8 cellular contexts compared by ENCODE assay signal in genomic region chr2:130355578-130356431, GRCh38. TPM values are rescaled to one million over a fixed set of nuclear protein-coding genes. Genes with fewer than 3 reads are reported as not detected.
DNase-seq lines count a peak whose midpoint lies in the region; ATAC-seq and TF ChIP-seq lines count a peak whose summit lies in the region.

Gene PTPN18 (plus strand): TSS chr2:130356056. CDS start chr2:130356108, 52 bp downstream.

- peak; percentile 96 for DNase-seq in AG20443 (ENCODE audit: low spot score)
- peak; percentile 95 for DNase-seq in NCI-H2227 (lab: John Stamatoyannopoulos, UW; ENCODE audit: unreplicated experiment)
- peak; percentile 59 for DNase-seq in activated B cell treated with CpG ODN at 0.5 μM for 24 hours
- peak; percentile 93 for DNase-seq in coronary artery (ENCODE audit: low spot score)
- DNase-seq in stimulated activated CD4-positive, alpha-beta T cell treated with anti-CD3 and anti-CD28 coated beads, Interleukin-1b, Interleukin-23, amount 100 ng/mL, for 48 hours: peak; percentile 40

- no peaks in the 10 kb centered on the region for H3K27me3 ChIP-seq in layer of hippocampus (ENCODE audit: control insufficient read depth, insufficient read depth, low read length)

- no peaks in the 10 kb centered on the region for H3K27me3 Mint-ChIP-seq in activated B cell treated with CpG ODN at 0.5 μM for 24 hours

- TF ChIP-seq CTCF in activated B cell treated with CpG ODN at 0.5 μM for 24 hours (IDR thresholded peaks at IDR 0.05) (no peak), coronary artery (IDR thresholded peaks at IDR 0.05) (peak; percentile 48)

- no peak within 1 kb of the TSS for H3K27ac Mint-ChIP-seq in activated B cell treated with CpG ODN at 0.5 μM for 24 hours

- POLR2A ChIA-PET in activated B cell treated with CpG ODN at 0.5 μM for 24 hours (lab: Charles Lee): interaction anchor here (0.9 to 4.2 kb wide), 3 partner anchors 9 to 20 kb away, joined by 3 to 43 read pairs (median 3); partner anchors contain the start of gene IMP4

- peak within 1 kb of the TSS; percentile 83 for H3K4me3 Mint-ChIP-seq in activated B cell treated with CpG ODN at 0.5 μM for 24 hours

- intact Hi-C loops in activated B cell treated with CpG ODN at 0.5 μM for 24 hours (cut with micrococcal nuclease): loop anchor here (1.0 kb wide), 3 partner anchors 14 to 35 kb away; partner anchors contain the start of gene IMP4

- H3K27ac ChIP-seq in coronary artery: peak within 1 kb of the TSS; percentile 25 to 91
- peak within 1 kb of the TSS; percentile 68 for H3K27ac ChIP-seq in layer of hippocampus (ENCODE audit: low read depth, low read length)

- CTCF ChIA-PET in activated B cell treated with CpG ODN at 0.5 μM for 24 hours (lab: Charles Lee): interaction anchor here (0.7 to 1.3 kb wide), 2 partner anchors 14 to 21 kb away, joined by 3 to 5 read pairs; a partner anchor contains a TSS

- H3K4me3 ChIP-seq in coronary artery: peak within 1 kb of the TSS; percentile 85

- H3K4me1 Mint-ChIP-seq in activated B cell treated with CpG ODN at 0.5 μM for 24 hours: peaks cover 31% of the 10 kb centered on the region

- H3K36me3 Mint-ChIP-seq in activated B cell treated with CpG ODN at 0.5 μM for 24 hours (ENCODE audit: low read depth): no peaks in the 10 kb centered on the region

- H3K9me3 Mint-ChIP-seq in activated B cell treated with CpG ODN at 0.5 μM for 24 hours: no peaks in the 10 kb centered on the region

- ATAC-seq in GM18858 (IDR thresholded peaks at IDR 0.05; ENCODE audit: unreplicated experiment) (peak; percentile 73), HG03039 (IDR thresholded peaks at IDR 0.05; ENCODE audit: unreplicated experiment) (peak; percentile 90), activated B cell treated with CpG ODN at 0.5 μM for 24 hours (ENCODE audit: low read depth) (peak; percentile 96)

RNA-seq across cellular contexts. Expression of gene PTPN18, which starts in this region (rescaled TPM):
- total RNA-seq in activated B cell treated with CpG ODN at 0.5 μM for 24 hours: 77.7 and 79.2 TPM in 2 replicates

Comparison
In these comparisons a context has a peak if more than half of its experiments do, and no peak if none do; other contexts are left out.
1. Peak in every context shown above with its lines: DNase-seq, ATAC-seq, H3K4me3 ChIP-seq and H3K27ac ChIP-seq.
2. DNase-seq: peak in every context shown above with its lines; median percentile 96 in AG20443; 95 in NCI-H2227; 93 in coronary artery; 59 in activated B cell treated with CpG ODN at 0.5 μM for 24 hours; 40 in stimulated activated CD4-positive, alpha-beta T cell treated with anti-CD3 and anti-CD28 coated beads, Interleukin-1b, Interleukin-23, amount 100 ng/mL, for 48 hours.